ENCODE assay signal across 15 cellular contexts in genomic region chr2:39114771-39115170, GRCh38. TPM values are rescaled to one million over a fixed set of nuclear protein-coding genes. Genes with fewer than 3 reads are reported as not detected.
A peak's percentile ranks its signal among the peaks of the same experiment; 100 is the strongest.
DNase-seq lines count a peak whose midpoint lies in the region; ATAC-seq and TF ChIP-seq lines count a peak whose summit lies in the region.
"Had no signal": no experiment of that assay in that cellular context is flagged by ENCODE, and none has a peak within 500 bp of the region (broad histone marks: within the 10 kb centered on the region; RNA-seq: fewer than 3 reads in every experiment).

No MANE protein-coding gene starts in this region.

- H3K9me3 ChIP-seq in endodermal cell (ENCODE audit: control insufficient read depth, low read length) = peaks cover 4% of the 10 kb centered on the region
- H3K9me3 ChIP-seq in testis = no peaks in the 10 kb centered on the region
- H3K9me3 ChIP-seq: left ventricle myocardium inferior had no signal

- H3K36me3 Mint-ChIP-seq in activated naive CD8-positive, alpha-beta T cell treated with anti-CD3 and anti-CD28 coated beads, Interleukin-2, amount 10 ng/mL, durations not matched to agents 7 days and 5 days = peaks cover 76% of the 10 kb centered on the region
- H3K36me3 Mint-ChIP-seq in activated naive CD8-positive, alpha-beta T cell treated with anti-CD3 and anti-CD28 coated beads, Interleukin-2, amount 50 U/mL, for 24 hours (ENCODE audit: low read depth) = peaks cover 51% of the 10 kb centered on the region
- peaks cover 28% of the 10 kb centered on the region for H3K36me3 Mint-ChIP-seq in endodermal cell (ENCODE audit: low read depth)
- peaks cover 92% of the 10 kb centered on the region for H3K36me3 Mint-ChIP-seq in stimulated activated effector memory CD8-positive, alpha-beta T cell treated with anti-CD3 and anti-CD28 coated beads, Interleukin-12 subunit alpha, Interleukin-12 subunit beta, amount 100 ng/mL, for 72 hours

- H3K9me3 Mint-ChIP-seq in activated naive CD8-positive, alpha-beta T cell treated with anti-CD3 and anti-CD28 coated beads, Interleukin-2, amount 10 ng/mL, durations not matched to agents 7 days and 5 days = no peaks in the 10 kb centered on the region
- no peaks in the 10 kb centered on the region for H3K9me3 Mint-ChIP-seq in activated naive CD8-positive, alpha-beta T cell treated with anti-CD3 and anti-CD28 coated beads, Interleukin-2, amount 50 U/mL, for 24 hours
- H3K9me3 Mint-ChIP-seq in endodermal cell = no peaks in the 10 kb centered on the region
- no peaks in the 10 kb centered on the region for H3K9me3 Mint-ChIP-seq in stimulated activated effector memory CD8-positive, alpha-beta T cell treated with anti-CD3 and anti-CD28 coated beads, Interleukin-12 subunit alpha, Interleukin-12 subunit beta, amount 100 ng/mL, for 72 hours

- H3K4me1 ChIP-seq in endodermal cell (ENCODE audit: control insufficient read depth, insufficient read depth, low read length) = no peaks in the 10 kb centered on the region
- peaks cover 15% of the 10 kb centered on the region for H3K4me1 ChIP-seq in testis

- no peaks in the 10 kb centered on the region for H3K27me3 ChIP-seq in endodermal cell (ENCODE audit: control insufficient read depth, insufficient read depth, low read length, poor library complexity, severe bottlenecking)
- no peaks in the 10 kb centered on the region for H3K27me3 ChIP-seq in testis

- H3K27ac Mint-ChIP-seq in activated naive CD8-positive, alpha-beta T cell treated with anti-CD3 and anti-CD28 coated beads, Interleukin-2, amount 10 ng/mL, durations not matched to agents 7 days and 5 days = peak overlapping the region; percentile 62
- no peak overlapping the region for H3K27ac Mint-ChIP-seq in activated naive CD8-positive, alpha-beta T cell treated with anti-CD3 and anti-CD28 coated beads, Interleukin-2, amount 50 U/mL, for 24 hours
- peak overlapping the region; percentile 74 for H3K27ac Mint-ChIP-seq in endodermal cell
- peak overlapping the region; percentile 79 for H3K27ac Mint-ChIP-seq in stimulated activated effector memory CD8-positive, alpha-beta T cell treated with anti-CD3 and anti-CD28 coated beads, Interleukin-12 subunit alpha, Interleukin-12 subunit beta, amount 100 ng/mL, for 72 hours

- DNase-seq in activated naive CD8-positive, alpha-beta T cell treated with anti-CD3 and anti-CD28 coated beads, Interleukin-2, amount 10 ng/mL, durations not matched to agents 7 days and 5 days = no peak
- no peak for DNase-seq in activated naive CD8-positive, alpha-beta T cell treated with anti-CD3 and anti-CD28 coated beads, Interleukin-2, amount 50 U/mL, for 24 hours
- DNase-seq in RWPE1 (ENCODE audit: low spot score) = no peak
- DNase-seq in endodermal cell = no peak
- DNase-seq in stimulated activated effector memory CD8-positive, alpha-beta T cell treated with anti-CD3 and anti-CD28 coated beads, Interleukin-12 subunit alpha, Interleukin-12 subunit beta, amount 100 ng/mL, for 72 hours (ENCODE audit: low spot score in 2 of 2) = no peak
- no peak for DNase-seq in testis
- no peak for DNase-seq in COLO829 (ENCODE audit: low spot score)
- DNase-seq: activated CD8-positive, alpha-beta memory T cell treated with anti-CD3 and anti-CD28 coated beads for 24 hours; activated gamma-delta T cell treated with Interleukin-2 at 50 U/mL for 16 hours; left ventricle myocardium inferior; NCI-H2171; PC-9; stimulated activated CD4-positive, alpha-beta T cell treated with anti-CD3 and anti-CD28 coated beads, Interleukin-4, amount 100 ng/mL, for 24 hours had no signal

- WGBS in endodermal cell (ENCODE audit: insufficient coverage in 1 of 2, insufficient read length in 1 of 2), 2 experiments = 97 to 100% methylated on average over 3 of the region's 3 CpGs
- WGBS in testis, 2 donors = 95 to 97% methylated on average over 3 of the region's 3 CpGs

- TF ChIP-seq POLR2A in testis (IDR thresholded peaks at IDR 0.05) = no peak

- H3K27ac ChIP-seq in RWPE1 (0 out of 2 replicates have a peak overlapping the region, but pooled peaks have one; percentile 7), endodermal cell (ENCODE audit: low read depth, low read length) (no peak overlapping the region), testis (no peak overlapping the region)
- H3K27ac ChIP-seq: left ventricle myocardium inferior, PC-9, SK-N-MC had no signal

- H3K4me3 ChIP-seq in endodermal cell (ENCODE audit: low read length) = no peak overlapping the region
- no peak overlapping the region for H3K4me3 ChIP-seq in testis
- H3K4me3 ChIP-seq: left ventricle myocardium inferior, PC-9, SK-N-MC had no signal

- intact Hi-C loops in testis (cut with DNase I; ENCODE audit: low total_unique reads) = no loop called here

- ATAC-seq in activated naive CD8-positive, alpha-beta T cell treated with anti-CD3 and anti-CD28 coated beads, Interleukin-2, amount 10 ng/mL, durations not matched to agents 7 days and 5 days (ENCODE audit: low read depth) = no peak
- no peak for ATAC-seq in activated naive CD8-positive, alpha-beta T cell treated with anti-CD3 and anti-CD28 coated beads, Interleukin-2, amount 50 U/mL, for 24 hours
- ATAC-seq in stimulated activated effector memory CD8-positive, alpha-beta T cell treated with anti-CD3 and anti-CD28 coated beads, Interleukin-12 subunit alpha, Interleukin-12 subunit beta, amount 100 ng/mL, for 72 hours = no peak
- ATAC-seq in HG03139 (IDR thresholded peaks at IDR 0.05; ENCODE audit: unreplicated experiment) = no peak

- peaks cover 61% of the 10 kb centered on the region for H3K4me1 Mint-ChIP-seq in activated naive CD8-positive, alpha-beta T cell treated with anti-CD3 and anti-CD28 coated beads, Interleukin-2, amount 10 ng/mL, durations not matched to agents 7 days and 5 days
- peaks cover 62% of the 10 kb centered on the region for H3K4me1 Mint-ChIP-seq in activated naive CD8-positive, alpha-beta T cell treated with anti-CD3 and anti-CD28 coated beads, Interleukin-2, amount 50 U/mL, for 24 hours
- peaks cover 20% of the 10 kb centered on the region for H3K4me1 Mint-ChIP-seq in endodermal cell
- peaks cover 69% of the 10 kb centered on the region for H3K4me1 Mint-ChIP-seq in stimulated activated effector memory CD8-positive, alpha-beta T cell treated with anti-CD3 and anti-CD28 coated beads, Interleukin-12 subunit alpha, Interleukin-12 subunit beta, amount 100 ng/mL, for 72 hours

- H3K27me3 Mint-ChIP-seq in activated naive CD8-positive, alpha-beta T cell treated with anti-CD3 and anti-CD28 coated beads, Interleukin-2, amount 10 ng/mL, durations not matched to agents 7 days and 5 days = no peaks in the 10 kb centered on the region
- no peaks in the 10 kb centered on the region for H3K27me3 Mint-ChIP-seq in activated naive CD8-positive, alpha-beta T cell treated with anti-CD3 and anti-CD28 coated beads, Interleukin-2, amount 50 U/mL, for 24 hours
- no peaks in the 10 kb centered on the region for H3K27me3 Mint-ChIP-seq in endodermal cell (ENCODE audit: insufficient read depth)

- H3K36me3 ChIP-seq in endodermal cell (ENCODE audit: control insufficient read depth, insufficient read depth, low read length) (peaks cover 16% of the 10 kb centered on the region), testis (ENCODE audit: low read depth, missing control alignments) (no peaks in the 10 kb centered on the region)

- POLR2A ChIA-PET in activated naive CD8-positive, alpha-beta T cell treated with anti-CD3 and anti-CD28 coated beads, Interleukin-2, amount 10 ng/mL, durations not matched to agents 7 days and 5 days (lab: Charles Lee) = no interaction called here
- POLR2A ChIA-PET in RWPE1 (lab: Yijun Ruan, JAX; ENCODE audit: low non-redundant PET) = no interaction called here

- peak overlapping the region; percentile 54 for H3K4me3 Mint-ChIP-seq in activated naive CD8-positive, alpha-beta T cell treated with anti-CD3 and anti-CD28 coated beads, Interleukin-2, amount 10 ng/mL, durations not matched to agents 7 days and 5 days
- no peak overlapping the region for H3K4me3 Mint-ChIP-seq in activated naive CD8-positive, alpha-beta T cell treated with anti-CD3 and anti-CD28 coated beads, Interleukin-2, amount 50 U/mL, for 24 hours
- H3K4me3 Mint-ChIP-seq in endodermal cell = no peak overlapping the region
- H3K4me3 Mint-ChIP-seq in stimulated activated effector memory CD8-positive, alpha-beta T cell treated with anti-CD3 and anti-CD28 coated beads, Interleukin-12 subunit alpha, Interleukin-12 subunit beta, amount 100 ng/mL, for 72 hours = no peak overlapping the region

- CTCF ChIA-PET in RWPE1 (lab: Yijun Ruan, JAX) = interaction anchor here (0.7 kb wide), 1 partner anchor 9 kb away, joined by 3 read pairs; no protein-coding TSS in a partner anchor

- no peak for TF ChIP-seq CTCF in RWPE1 (conservative IDR thresholded peaks at IDR 0.05; ENCODE audit: low read depth)
- TF ChIP-seq CTCF in endodermal cell (conservative IDR thresholded peaks at IDR 0.05) = no peak
- TF ChIP-seq CTCF in testis (IDR thresholded peaks at IDR 0.05) = no peak

- no peak overlapping the region for H3K9ac ChIP-seq in endodermal cell (ENCODE audit: extremely low read depth, low read length, poor library complexity, severe bottlenecking)

RNA-seq across cellular contexts. Expression of gene SOS1, which starts 6.1 kb away (rescaled TPM):
- total RNA-seq in activated naive CD8-positive, alpha-beta T cell treated with anti-CD3 and anti-CD28 coated beads, Interleukin-2, amount 10 ng/mL, durations not matched to agents 7 days and 5 days = 100 to 1,000 TPM; 154 to 168 TPM
- total RNA-seq in endodermal cell = 10 to 100 TPM; 34.0 to 39.0 TPM
- polyA plus RNA-seq in endodermal cell (2013, experiment 1 of 2) = 23.0 TPM
- 27.9 TPM for polyA plus RNA-seq in endodermal cell (2013, experiment 2 of 2)
- total RNA-seq in testis = 10 to 100 TPM; 40.6 to 48.7 TPM
- polyA plus RNA-seq in testis (ENCODE audit: insufficient read depth, low read depth, low replicate concordance) = 27.0 TPM
